Comparison of ENCODE assay signal across 26 cellular contexts in the genomic region with DNA sequence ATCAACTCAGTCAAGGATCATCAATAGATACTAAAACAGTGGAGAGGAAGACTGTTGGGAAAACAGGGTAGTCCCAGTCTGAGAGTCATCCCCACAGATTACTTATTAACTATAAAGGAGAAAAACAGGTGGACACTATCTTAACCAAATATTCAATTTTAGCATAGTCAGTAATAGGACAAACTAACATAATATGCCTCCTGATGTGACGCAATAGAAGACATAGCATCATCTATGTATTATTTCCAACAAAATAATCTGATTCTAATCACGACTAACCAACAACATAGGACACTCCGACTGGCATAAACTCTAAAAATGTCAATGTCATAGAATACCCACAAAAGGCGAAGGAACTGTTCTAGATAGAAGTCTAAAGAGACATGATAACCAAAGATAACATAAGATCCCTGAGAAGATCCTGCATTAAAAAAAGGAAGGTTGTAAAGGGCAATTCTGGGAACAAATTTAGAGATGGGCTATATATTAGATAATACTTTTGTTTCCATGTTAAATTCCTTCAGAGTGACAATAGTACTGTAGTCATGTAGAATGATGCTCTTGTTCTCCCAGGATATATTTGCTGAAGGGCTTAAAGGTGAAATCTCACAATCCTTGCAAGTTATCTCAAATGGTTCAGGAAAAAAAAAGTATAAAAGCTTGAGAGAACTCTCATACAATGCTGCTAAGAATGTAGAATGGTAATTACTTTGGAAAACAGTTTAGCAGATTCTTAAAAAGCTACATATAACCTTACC. TPM values are rescaled to one million over a fixed set of nuclear protein-coding genes. Genes with fewer than 3 reads are reported as not detected.
A peak's percentile ranks its signal among the peaks of the same experiment; 100 is the strongest.
DNase-seq lines count a peak whose midpoint lies in the region; ATAC-seq and TF ChIP-seq lines count a peak whose summit lies in the region.
"Had no signal": no experiment of that assay in that cellular context is flagged by ENCODE, and none has a peak within 500 bp of the region (broad histone marks: within the 10 kb centered on the region; RNA-seq: fewer than 3 reads in every experiment).

No MANE protein-coding gene starts in this region.

- TF ChIP-seq CTCF in type B pancreatic cell (conservative IDR thresholded peaks at IDR 0.05), result no peak

- H3K36me3 Mint-ChIP-seq in activated T-cell treated with anti-CD3 and anti-CD28 coated beads, Interleukin-2, amount 50 U/mL, for 72 hours (ENCODE audit: insufficient read depth in 2 of 2), result peaks cover 1 to 6% of the 10 kb centered on the region in 2 donors
- peaks cover 4% of the 10 kb centered on the region for H3K36me3 Mint-ChIP-seq in type B pancreatic cell

- DNase-seq in activated T-cell treated with anti-CD3 and anti-CD28 coated beads, Interleukin-2, amount 50 U/mL, for 72 hours, result no peak
- DNase-seq in activated T-cell treated with anti-CD3 and anti-CD28 coated beads, Interleukin-2, amount 50 U/mL, for 1 hour, result no peak
- no peak for DNase-seq in SK-N-MC (ENCODE audit: low read depth, low spot score)
- no peak for DNase-seq in left lobe of liver (ENCODE audit: low spot score)
- DNase-seq in type B pancreatic cell (ENCODE audit: extremely low spot score, unreplicated experiment), result no peak
- DNase-seq in NCI-H1092 (lab: John Stamatoyannopoulos, UW), result no peak
- no peak for DNase-seq in Karpas-422
- DNase-seq: 8988T; activated CD4-positive, alpha-beta memory T cell treated with anti-CD3 and anti-CD28 coated beads, Interleukin-2, amount 10 ng/mL, durations not matched to agents 7 days and 5 days; activated CD4-positive, CD25-positive, alpha-beta regulatory T cell; activated naive CD4-positive, alpha-beta T cell treated with Interleukin-2 at 50 U/mL for 16 hours; KG1; left colon; midbrain; NCI-H187; NCI-H774; PC-3; SJCRH30; stimulated activated naive CD8-positive, alpha-beta T cell treated with anti-CD3 and anti-CD28 coated beads, Interleukin-15, amount 100 ng/mL, for 72 hours; T-helper 2 cell had no signal

- H3K27ac ChIP-seq in SK-N-MC (peak overlapping the region; percentile 65), Karpas-422 (ENCODE audit: low read length) (no peak overlapping the region)
- H3K27ac ChIP-seq: ascending aorta, SJCRH30, tibial nerve had no signal

- H3K9ac ChIP-seq in SK-N-MC (ENCODE audit: insufficient read length) (no peak overlapping the region), Karpas-422 (ENCODE audit: low read length) (no peak overlapping the region)

- ATAC-seq in activated T-cell treated with anti-CD3 and anti-CD28 coated beads, Interleukin-2, amount 50 U/mL, for 72 hours (replicated peaks in 1 of 2), result no peak
- ATAC-seq in left lobe of liver (peak; percentile 81), GM18502 (IDR thresholded peaks at IDR 0.05; ENCODE audit: poor library complexity, unreplicated experiment) (no peak)
- ATAC-seq: left colon; PC-3; stimulated activated naive CD8-positive, alpha-beta T cell treated with anti-CD3 and anti-CD28 coated beads, Interleukin-15, amount 100 ng/mL, for 72 hours had no signal

- H3K27me3 Mint-ChIP-seq in activated T-cell treated with anti-CD3 and anti-CD28 coated beads, Interleukin-2, amount 50 U/mL, for 72 hours (ENCODE audit: low read depth), result no peaks in the 10 kb centered on the region
- H3K27me3 Mint-ChIP-seq in type B pancreatic cell, result no peaks in the 10 kb centered on the region
- H3K27me3 Mint-ChIP-seq: activated CD4-positive, alpha-beta memory T cell treated with anti-CD3 and anti-CD28 coated beads, Interleukin-2, amount 10 ng/mL, durations not matched to agents 7 days and 5 days; central memory CD8-positive, alpha-beta T cell; progenitor cell of endocrine pancreas; stimulated activated naive CD8-positive, alpha-beta T cell treated with anti-CD3 and anti-CD28 coated beads, Interleukin-15, amount 100 ng/mL, for 72 hours had no signal

- H3K4me3 ChIP-seq in SK-N-MC, result no peak overlapping the region
- H3K4me3 ChIP-seq in Karpas-422 (ENCODE audit: low read length), result no peak overlapping the region
- H3K4me3 ChIP-seq: ascending aorta, SJCRH30, tibial nerve had no signal

- H3K9me3 ChIP-seq in SK-N-MC (ENCODE audit: low read depth, low read length), result no peaks in the 10 kb centered on the region
- H3K9me3 ChIP-seq in Karpas-422 (ENCODE audit: low read length), result no peaks in the 10 kb centered on the region
- H3K9me3 ChIP-seq: ascending aorta, SJCRH30, tibial nerve had no signal

- H3K9me2 ChIP-seq in Karpas-422 (replicated peaks; ENCODE audit: insufficient read depth, low read length), result no peaks in the 10 kb centered on the region

- peak overlapping the region; percentile 25 for H3K27ac Mint-ChIP-seq in activated T-cell treated with anti-CD3 and anti-CD28 coated beads, Interleukin-2, amount 50 U/mL, for 72 hours
- H3K27ac Mint-ChIP-seq in type B pancreatic cell, result peak overlapping the region; percentile 19
- H3K27ac Mint-ChIP-seq: activated CD4-positive, alpha-beta memory T cell treated with anti-CD3 and anti-CD28 coated beads, Interleukin-2, amount 10 ng/mL, durations not matched to agents 7 days and 5 days; progenitor cell of endocrine pancreas; stimulated activated naive CD8-positive, alpha-beta T cell treated with anti-CD3 and anti-CD28 coated beads, Interleukin-15, amount 100 ng/mL, for 72 hours had no signal

- H3K4me1 Mint-ChIP-seq in activated T-cell treated with anti-CD3 and anti-CD28 coated beads, Interleukin-2, amount 50 U/mL, for 72 hours (ENCODE audit: low read depth), result peaks cover 68% of the 10 kb centered on the region
- H3K4me1 Mint-ChIP-seq in type B pancreatic cell (ENCODE audit: unreplicated experiment), result peaks cover 36% of the 10 kb centered on the region

- peaks cover 0 to 2% of the 10 kb centered on the region in 2 donors for H3K9me3 Mint-ChIP-seq in activated T-cell treated with anti-CD3 and anti-CD28 coated beads, Interleukin-2, amount 50 U/mL, for 72 hours
- no peaks in the 10 kb centered on the region for H3K9me3 Mint-ChIP-seq in type B pancreatic cell
- H3K9me3 Mint-ChIP-seq: central memory CD8-positive, alpha-beta T cell; neural crest cell had no signal

- H3K36me3 ChIP-seq in SK-N-MC (ENCODE audit: insufficient read depth, low read length) (no peaks in the 10 kb centered on the region), Karpas-422 (ENCODE audit: insufficient read depth, low read length) (no peaks in the 10 kb centered on the region)
- H3K36me3 ChIP-seq: ascending aorta, SJCRH30, tibial nerve had no signal

- peaks cover 21% of the 10 kb centered on the region for H3K4me1 ChIP-seq in Karpas-422 (ENCODE audit: low read length)
- H3K4me1 ChIP-seq: SJCRH30 had no signal

- peaks cover 100% of the 10 kb centered on the region for H3K79me2 ChIP-seq in Karpas-422 (ENCODE audit: low read length)

- H2AFZ ChIP-seq in Karpas-422 (ENCODE audit: low read length), result no peak overlapping the region

- no peak overlapping the region for H3K4me3 Mint-ChIP-seq in activated T-cell treated with anti-CD3 and anti-CD28 coated beads, Interleukin-2, amount 50 U/mL, for 72 hours
- H3K4me3 Mint-ChIP-seq in type B pancreatic cell, result no peak overlapping the region
- H3K4me3 Mint-ChIP-seq: activated CD4-positive, alpha-beta memory T cell treated with anti-CD3 and anti-CD28 coated beads, Interleukin-2, amount 10 ng/mL, durations not matched to agents 7 days and 5 days; central memory CD8-positive, alpha-beta T cell; neural crest cell; stimulated activated naive CD8-positive, alpha-beta T cell treated with anti-CD3 and anti-CD28 coated beads, Interleukin-15, amount 100 ng/mL, for 72 hours had no signal

- H3K27me3 ChIP-seq in Karpas-422 (ENCODE audit: low read length), result no peaks in the 10 kb centered on the region
- H3K27me3 ChIP-seq: ascending aorta, SJCRH30, tibial nerve had no signal

- no peaks in the 10 kb centered on the region for H4K20me1 ChIP-seq in Karpas-422 (ENCODE audit: insufficient read depth, low read depth, low read length)

- no peak overlapping the region for H3K4me2 ChIP-seq in Karpas-422 (ENCODE audit: low read depth, low read length, poor library complexity, severe bottlenecking)

RNA-seq across cellular contexts. Expression of a gene that starts 28.9 kb away (rescaled TPM):
- total RNA-seq in activated T-cell treated with anti-CD3 and anti-CD28 coated beads, Interleukin-2, amount 50 U/mL, for 72 hours, result 10 to 100 TPM; 68.8 to 78.8 TPM
- total RNA-seq in left lobe of liver, result 81.7 TPM
- total RNA-seq in type B pancreatic cell (ENCODE audit: low replicate concordance), result 60.3 and 83.4 TPM in 2 replicates
- 28.8 and 33.9 TPM in 2 replicates for total RNA-seq in Karpas-422 (2014; rRNA removed; shearing (Covaris generic); ENCODE audit: low replicate concordance)
